ENCODE assay signal across 17 cellular contexts in the genomic region with DNA sequence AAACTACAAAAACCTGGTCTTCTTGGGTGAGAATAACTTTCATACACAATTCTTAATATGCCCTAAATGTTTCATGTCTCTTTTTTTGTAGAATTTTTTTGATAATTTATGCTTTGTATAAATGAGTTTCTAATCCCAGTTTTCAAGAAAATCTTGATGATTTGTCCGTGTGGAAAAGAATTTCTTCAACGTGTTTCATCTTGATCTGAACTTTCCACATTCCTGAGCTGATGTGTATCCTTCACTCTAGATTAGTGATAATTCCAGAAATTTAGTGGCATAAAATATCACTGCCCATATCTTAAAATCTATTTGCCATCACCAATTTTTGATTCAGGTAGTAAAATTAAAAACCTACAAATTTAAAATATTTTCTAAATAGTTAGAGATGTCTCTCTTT. TPM values are rescaled to one million over a fixed set of nuclear protein-coding genes. Genes with fewer than 3 reads are reported as not detected.
DNase-seq lines count a peak whose midpoint lies in the region; ATAC-seq and TF ChIP-seq lines count a peak whose summit lies in the region.
"Had no signal": no experiment of that assay in that cellular context is flagged by ENCODE, and none has a peak within 500 bp of the region (broad histone marks: within the 10 kb centered on the region; RNA-seq: fewer than 3 reads in every experiment).

No MANE protein-coding gene starts in this region.

- H3K4me3 Mint-ChIP-seq in mesothelial cell of epicardium: no peak overlapping the region
- no peak overlapping the region for H3K4me3 Mint-ChIP-seq in glutamatergic neuron (ENCODE audit: unreplicated experiment)
- no peak overlapping the region for H3K4me3 Mint-ChIP-seq in activated T-helper 1 cell treated with anti-CD3 and anti-CD28 coated beads, Interleukin-12 subunit alpha, Interleukin-12 subunit beta, Interleukin-2, Interleukin-4 antibody, amounts not matched to agents 30 ng/mL and 10 ng/mL and 1 ng/mL, durations not matched to agents 14 hours and 24 hours and 36 hours
- H3K4me3 Mint-ChIP-seq: CD14-positive monocyte; CD4-positive, alpha-beta memory T cell; GM23338 had no signal

- H3K27me3 ChIP-seq in RWPE2 (ENCODE audit: insufficient read depth, poor library complexity, severe bottlenecking) (no peaks in the 10 kb centered on the region), thyroid gland (no peaks in the 10 kb centered on the region)
- H3K27me3 ChIP-seq: BLaER1 had no signal

- H3K9me3 Mint-ChIP-seq in mesothelial cell of epicardium: no peaks in the 10 kb centered on the region
- H3K9me3 Mint-ChIP-seq in glutamatergic neuron (ENCODE audit: unreplicated experiment): no peaks in the 10 kb centered on the region
- peaks cover 23% of the 10 kb centered on the region for H3K9me3 Mint-ChIP-seq in activated T-helper 1 cell treated with anti-CD3 and anti-CD28 coated beads, Interleukin-12 subunit alpha, Interleukin-12 subunit beta, Interleukin-2, Interleukin-4 antibody, amounts not matched to agents 30 ng/mL and 10 ng/mL and 1 ng/mL, durations not matched to agents 14 hours and 24 hours and 36 hours
- H3K9me3 Mint-ChIP-seq: GM23338 had no signal

- H3K9me3 ChIP-seq in RWPE2 (ENCODE audit: severe bottlenecking) (no peaks in the 10 kb centered on the region), thyroid gland (no peaks in the 10 kb centered on the region)

- H3K4me1 ChIP-seq in RWPE2 (ENCODE audit: insufficient read depth, poor library complexity, severe bottlenecking) (peaks cover 4% of the 10 kb centered on the region), thyroid gland (peaks cover 35% of the 10 kb centered on the region in 2 donors)
- H3K4me1 ChIP-seq: A549, BLaER1 had no signal

- H3K27ac Mint-ChIP-seq in mesothelial cell of epicardium (peak overlapping the region; percentile 75), glutamatergic neuron (ENCODE audit: unreplicated experiment) (no peak overlapping the region)
- no peak overlapping the region for H3K27ac Mint-ChIP-seq in activated T-helper 1 cell treated with anti-CD3 and anti-CD28 coated beads, Interleukin-12 subunit alpha, Interleukin-12 subunit beta, Interleukin-2, Interleukin-4 antibody, amounts not matched to agents 30 ng/mL and 10 ng/mL and 1 ng/mL, durations not matched to agents 14 hours and 24 hours and 36 hours
- H3K27ac Mint-ChIP-seq: CD14-positive monocyte, GM23338 had no signal

- H3K4me3 ChIP-seq in RWPE2 (ENCODE audit: severe bottlenecking) (no peak overlapping the region), thyroid gland (replicated peaks in 1 of 3) (no peak overlapping the region)
- H3K4me3 ChIP-seq: A549, BLaER1, GM23338 had no signal

- no peak for ATAC-seq in RWPE2 (ENCODE audit: low read depth)
- ATAC-seq: A549, GM23338 had no signal

- WGBS in thyroid gland, 2 donors: 54 to 60% methylated on average over 2 of the region's 2 CpGs

- TF ChIP-seq CTCF in RWPE2 (IDR thresholded peaks at IDR 0.05; ENCODE audit: poor library complexity, severe bottlenecking) (no peak), mesothelial cell of epicardium (IDR thresholded peaks at IDR 0.05; ENCODE audit: unreplicated experiment) (no peak), thyroid gland (IDR thresholded peaks at IDR 0.05) (no peak), glutamatergic neuron (IDR thresholded peaks at IDR 0.05; ENCODE audit: partially characterized antibody, unreplicated experiment) (no peak)

- H3K27ac ChIP-seq in RWPE2 (ENCODE audit: poor library complexity, severe bottlenecking): peak overlapping the region; percentile 19
- peak overlapping the region; percentile 41 for H3K27ac ChIP-seq in epithelial cell of prostate
- peak overlapping the region; percentile 37 to 82 (median 77) for H3K27ac ChIP-seq in thyroid gland
- H3K27ac ChIP-seq in caudate nucleus (ENCODE audit: low read depth, low read length): no peak overlapping the region
- H3K27ac ChIP-seq: A549, BLaER1 had no signal

- peaks cover 12% of the 10 kb centered on the region for H3K4me1 Mint-ChIP-seq in mesothelial cell of epicardium
- peaks cover 2% of the 10 kb centered on the region for H3K4me1 Mint-ChIP-seq in glutamatergic neuron (ENCODE audit: low read depth, unreplicated experiment)
- no peaks in the 10 kb centered on the region for H3K4me1 Mint-ChIP-seq in activated T-helper 1 cell treated with anti-CD3 and anti-CD28 coated beads, Interleukin-12 subunit alpha, Interleukin-12 subunit beta, Interleukin-2, Interleukin-4 antibody, amounts not matched to agents 30 ng/mL and 10 ng/mL and 1 ng/mL, durations not matched to agents 14 hours and 24 hours and 36 hours (ENCODE audit: low read depth)
- H3K4me1 Mint-ChIP-seq: CD14-positive monocyte, GM23338 had no signal

- TF ChIP-seq POLR2A in thyroid gland (IDR thresholded peaks at IDR 0.05): no peak

- H3K36me3 ChIP-seq in RWPE2 (ENCODE audit: low read depth) (peaks cover 56% of the 10 kb centered on the region), thyroid gland (peaks cover 0 to 9% of the 10 kb centered on the region in 2 donors)

- DNase-seq in RWPE2 (ENCODE audit: low spot score): no peak
- DNase-seq in epithelial cell of prostate (ENCODE audit: low read depth, low spot score): no peak
- no peak for DNase-seq in mesothelial cell of epicardium (ENCODE audit: low spot score in 2 of 2, unreplicated experiment in 2 of 2)
- DNase-seq in thyroid gland: no peak
- DNase-seq in glutamatergic neuron: no peak
- DNase-seq in activated T-helper 1 cell treated with anti-CD3 and anti-CD28 coated beads, Interleukin-12 subunit alpha, Interleukin-12 subunit beta, Interleukin-2, Interleukin-4 antibody, amounts not matched to agents 30 ng/mL and 10 ng/mL and 1 ng/mL, durations not matched to agents 14 hours and 24 hours and 36 hours (ENCODE audit: low spot score): no peak
- DNase-seq in caudate nucleus (lab: John Stamatoyannopoulos, UW): no peak
- DNase-seq: CD4-positive, alpha-beta memory T cell; DMS153; DMS79; GDM1; HCEC 1CT; IMR-90 had no signal

- peaks cover 41% of the 10 kb centered on the region for H3K36me3 Mint-ChIP-seq in mesothelial cell of epicardium
- no peaks in the 10 kb centered on the region for H3K36me3 Mint-ChIP-seq in glutamatergic neuron (ENCODE audit: unreplicated experiment)
- H3K36me3 Mint-ChIP-seq in activated T-helper 1 cell treated with anti-CD3 and anti-CD28 coated beads, Interleukin-12 subunit alpha, Interleukin-12 subunit beta, Interleukin-2, Interleukin-4 antibody, amounts not matched to agents 30 ng/mL and 10 ng/mL and 1 ng/mL, durations not matched to agents 14 hours and 24 hours and 36 hours (ENCODE audit: low read depth): peaks cover 69% of the 10 kb centered on the region

- no peaks in the 10 kb centered on the region for H3K27me3 Mint-ChIP-seq in mesothelial cell of epicardium (ENCODE audit: low read depth)
- H3K27me3 Mint-ChIP-seq in glutamatergic neuron (ENCODE audit: unreplicated experiment): no peaks in the 10 kb centered on the region
- H3K27me3 Mint-ChIP-seq in activated T-helper 1 cell treated with anti-CD3 and anti-CD28 coated beads, Interleukin-12 subunit alpha, Interleukin-12 subunit beta, Interleukin-2, Interleukin-4 antibody, amounts not matched to agents 30 ng/mL and 10 ng/mL and 1 ng/mL, durations not matched to agents 14 hours and 24 hours and 36 hours (ENCODE audit: insufficient read depth): no peaks in the 10 kb centered on the region
- H3K27me3 Mint-ChIP-seq: CD4-positive, alpha-beta memory T cell had no signal

- intact Hi-C loops in thyroid gland (cut with DNase I): no loop called here
- intact Hi-C loops in activated T-helper 1 cell treated with anti-CD3 and anti-CD28 coated beads, Interleukin-12 subunit alpha, Interleukin-12 subunit beta, Interleukin-2, Interleukin-4 antibody, amounts not matched to agents 30 ng/mL and 10 ng/mL and 1 ng/mL, durations not matched to agents 14 hours and 24 hours and 36 hours (cut with micrococcal nuclease): no loop called here

RNA-seq across cellular contexts. Expression of gene ZNF431, which starts 24.6 kb away (rescaled TPM):
- total RNA-seq in mesothelial cell of epicardium (39.4 to 41.5 TPM (median 39.9 TPM) in 3 replicates), thyroid gland (10 to 100 TPM; 22.7 to 29.6 (median 24.2) TPM), glutamatergic neuron (ENCODE audit: unreplicated experiment) (32.7 TPM)
- 16.0 and 16.8 TPM in 2 replicates for total RNA-seq in activated T-helper 1 cell treated with anti-CD3 and anti-CD28 coated beads, Interleukin-12 subunit alpha, Interleukin-12 subunit beta, Interleukin-2, Interleukin-4 antibody, amounts not matched to agents 30 ng/mL and 10 ng/mL and 1 ng/mL, durations not matched to agents 14 hours and 24 hours and 36 hours
